In genomic region chr6:158474961-158475343, GRCh38 we compare ENCODE assay signal across 9 cellular contexts.
A peak's percentile ranks its signal among the peaks of the same experiment; 100 is the strongest.
DNase-seq lines count a peak whose midpoint lies in the region; ATAC-seq and TF ChIP-seq lines count a peak whose summit lies in the region.
"Had no signal": no experiment of that assay in that cellular context is flagged by ENCODE, and none has a peak within 500 bp of the region (broad histone marks: within the 10 kb centered on the region; RNA-seq: fewer than 3 reads in every experiment).

No MANE protein-coding gene starts in this region.

- TF ChIP-seq CTCF in Caco-2 (IDR thresholded peaks at IDR 0.05; ENCODE audit: insufficient read depth in 1 of 2, low read depth in 1 of 2, low read length in 1 of 2, severe bottlenecking in 1 of 2, unreplicated experiment in 1 of 2): no peak
- TF ChIP-seq CTCF in fibroblast of villous mesenchyme (IDR thresholded peaks at IDR 0.05; ENCODE audit: insufficient read depth, low read depth, low read length): no peak

- ATAC-seq in GM21723 (IDR thresholded peaks at IDR 0.05; ENCODE audit: unreplicated experiment): peak; percentile 12

- CTCF ChIA-PET in Caco-2 (lab: Charles Lee): interaction anchor here (0.6 to 1.2 kb wide), 4 partner anchors 15 to 260 kb away, joined by 3 to 7 read pairs (median 4); no protein-coding TSS in a partner anchor
- CTCF ChIA-PET in activated CD4-positive, alpha-beta T cell treated with anti-CD3 and anti-CD28 coated beads, Interleukin-2, amount 10 ng/mL, durations not matched to agents 7 days and 5 days (lab: Charles Lee): interaction anchor here (0.6 kb wide), 1 partner anchor 254 kb away, joined by 3 read pairs; no protein-coding TSS in a partner anchor

- H3K4me3 ChIP-seq in Caco-2 (ENCODE audit: low read depth, low read length): no peak overlapping the region
- H3K4me3 ChIP-seq in fibroblast of villous mesenchyme (ENCODE audit: low read depth, low read length): no peak overlapping the region

- BruUV-seq in Caco-2 (replicated peaks; lab: Mats Ljungman, UMichigan): no TSS peak

- peaks cover 45% of the 10 kb centered on the region for H3K4me1 Mint-ChIP-seq in Caco-2 (ENCODE audit: low read depth, unreplicated experiment)
- no peaks in the 10 kb centered on the region for H3K4me1 Mint-ChIP-seq in activated CD4-positive, alpha-beta T cell treated with anti-CD3 and anti-CD28 coated beads, Interleukin-2, amount 10 ng/mL, durations not matched to agents 7 days and 5 days

- peaks cover 55% of the 10 kb centered on the region for H3K36me3 Mint-ChIP-seq in Caco-2 (ENCODE audit: insufficient read depth, unreplicated experiment)
- peaks cover 7% of the 10 kb centered on the region for H3K36me3 Mint-ChIP-seq in activated CD4-positive, alpha-beta T cell treated with anti-CD3 and anti-CD28 coated beads, Interleukin-2, amount 10 ng/mL, durations not matched to agents 7 days and 5 days (ENCODE audit: low read depth)

- H3K36me3 ChIP-seq in Caco-2 (ENCODE audit: control insufficient read depth, insufficient read depth, low read length): peaks cover 1% of the 10 kb centered on the region

- peaks cover 34% of the 10 kb centered on the region for H3K4me1 ChIP-seq in Caco-2

- H3K27ac Mint-ChIP-seq in Caco-2 (ENCODE audit: unreplicated experiment): peak overlapping the region; percentile 77
- no peak overlapping the region for H3K27ac Mint-ChIP-seq in activated CD4-positive, alpha-beta T cell treated with anti-CD3 and anti-CD28 coated beads, Interleukin-2, amount 10 ng/mL, durations not matched to agents 7 days and 5 days

- H3K9me3 Mint-ChIP-seq in Caco-2 (ENCODE audit: unreplicated experiment): no peaks in the 10 kb centered on the region
- no peaks in the 10 kb centered on the region for H3K9me3 Mint-ChIP-seq in activated CD4-positive, alpha-beta T cell treated with anti-CD3 and anti-CD28 coated beads, Interleukin-2, amount 10 ng/mL, durations not matched to agents 7 days and 5 days

- no peaks in the 10 kb centered on the region for H3K27me3 Mint-ChIP-seq in Caco-2 (ENCODE audit: insufficient read depth, unreplicated experiment)
- no peaks in the 10 kb centered on the region for H3K27me3 Mint-ChIP-seq in activated CD4-positive, alpha-beta T cell treated with anti-CD3 and anti-CD28 coated beads, Interleukin-2, amount 10 ng/mL, durations not matched to agents 7 days and 5 days

- peak in 1 of 2 experiments; percentile 58 for DNase-seq in Caco-2
- peak; percentile 95 for DNase-seq in NCI-H748 treated with DMSO at 0.1 percent for 48 hours (lab: John Stamatoyannopoulos, UW)
- DNase-seq in fibroblast of villous mesenchyme (ENCODE audit: low read depth): peak; percentile 60
- no peak for DNase-seq in activated CD4-positive, alpha-beta T cell treated with anti-CD3 and anti-CD28 coated beads, Interleukin-2, amount 50 U/mL, for 48 hours
- no peak for DNase-seq in activated CD4-positive, alpha-beta T cell treated with anti-CD3 and anti-CD28 coated beads, Interleukin-2, amount 10 ng/mL, durations not matched to agents 7 days and 5 days
- no peak for DNase-seq in RKO (ENCODE audit: low spot score)
- DNase-seq in activated CD4-positive, alpha-beta T cell treated with anti-CD3 and anti-CD28 coated beads, Interleukin-2, amount 50 U/mL, for 4 hours: no peak
- DNase-seq: Kasumi-1 had no signal

- POLR2A ChIA-PET in Caco-2 (lab: Charles Lee): interaction anchor here (0.5 to 1.5 kb wide), 2 partner anchors 8 to 1251 kb away, joined by 4 to 5 read pairs; no protein-coding TSS in a partner anchor
- POLR2A ChIA-PET in activated CD4-positive, alpha-beta T cell treated with anti-CD3 and anti-CD28 coated beads, Interleukin-2, amount 10 ng/mL, durations not matched to agents 7 days and 5 days (lab: Charles Lee): no interaction called here

- no peaks in the 10 kb centered on the region for H3K9me3 ChIP-seq in Caco-2

- intact Hi-C loops in Caco-2 (cut with micrococcal nuclease; ENCODE audit: unreplicated experiment): loop anchor here (1.0 kb wide), 1 partner anchor 23 kb away; no protein-coding TSS in a partner anchor

- peak overlapping the region; percentile 15 for H3K4me3 Mint-ChIP-seq in Caco-2 (ENCODE audit: unreplicated experiment)
- H3K4me3 Mint-ChIP-seq in activated CD4-positive, alpha-beta T cell treated with anti-CD3 and anti-CD28 coated beads, Interleukin-2, amount 10 ng/mL, durations not matched to agents 7 days and 5 days: no peak overlapping the region

- no peaks in the 10 kb centered on the region for H3K27me3 ChIP-seq in Caco-2 (replicated peaks; ENCODE audit: control insufficient read depth, insufficient read depth, low read length)

Comparison
In these comparisons a context has a peak if more than half of its experiments do, and no peak if none do; other contexts are left out.
1. DNase-seq: peak in NCI-H748 treated with DMSO at 0.1 percent for 48 hours (single experiment) and fibroblast of villous mesenchyme (single experiment); none in activated CD4-positive, alpha-beta T cell treated with anti-CD3 and anti-CD28 coated beads, Interleukin-2, amount 50 U/mL, for 48 hours (0 of 2), activated CD4-positive, alpha-beta T cell treated with anti-CD3 and anti-CD28 coated beads, Interleukin-2, amount 10 ng/mL, durations not matched to agents 7 days and 5 days (single experiment), RKO (single experiment) and activated CD4-positive, alpha-beta T cell treated with anti-CD3 and anti-CD28 coated beads, Interleukin-2, amount 50 U/mL, for 4 hours (0 of 2).